ENCODE assay signal across 9 cellular contexts in the genomic region with DNA sequence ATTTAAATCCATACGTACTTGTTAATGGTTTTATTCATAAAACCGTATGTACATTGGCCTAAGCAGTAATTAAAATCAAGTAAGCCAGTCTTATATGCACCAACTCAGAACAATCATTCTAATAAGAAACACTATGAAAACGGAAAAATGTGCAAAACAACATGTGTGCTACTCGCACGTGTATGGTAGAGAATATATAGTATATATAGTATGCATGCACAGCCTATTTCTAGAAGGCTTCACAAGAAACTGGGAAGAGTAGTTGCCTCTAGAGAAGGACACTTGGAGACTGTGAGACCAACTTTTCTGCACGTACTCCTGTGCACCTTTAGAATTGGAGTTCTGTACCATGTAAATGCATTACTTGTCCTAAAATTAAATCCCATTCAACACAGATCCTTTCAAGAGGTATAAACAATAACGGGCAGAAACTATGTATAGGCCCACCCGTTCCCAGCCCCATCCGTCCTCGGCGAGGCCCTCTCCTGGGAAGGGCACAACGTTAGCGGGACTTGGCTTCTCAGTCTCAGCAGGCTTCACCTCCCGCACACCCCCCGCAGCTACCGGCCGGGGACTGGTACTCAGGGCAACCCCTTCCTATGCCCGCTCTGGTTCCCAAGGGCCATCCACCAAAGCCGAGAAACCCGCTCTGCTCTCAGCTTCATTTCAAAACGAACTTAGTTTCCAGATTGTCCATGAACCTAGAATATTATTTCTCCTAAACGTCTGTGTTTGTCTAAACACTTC. TPM values are rescaled to one million over a fixed set of nuclear protein-coding genes. Genes with fewer than 3 reads are reported as not detected.
DNase-seq lines count a peak whose midpoint lies in the region; TF ChIP-seq lines count a peak whose summit lies in the region.
"Had no signal": no experiment of that assay in that cellular context is flagged by ENCODE, and none has a peak within 500 bp of the region (broad histone marks: within the 10 kb centered on the region; RNA-seq: fewer than 3 reads in every experiment).

No MANE protein-coding gene starts in this region.

- WGBS in mesendoderm (ENCODE audit: extremely low coverage, insufficient coverage, low lambda C conversion rate), result no CpG with 5 or more reads among the region's 22 CpGs

- H3K27ac Mint-ChIP-seq in activated naive CD4-positive, alpha-beta T cell treated with anti-CD3 and anti-CD28 coated beads, Interleukin-2, amount 10 ng/mL, durations not matched to agents 7 days and 5 days, result no peak overlapping the region

- peak overlapping the region; percentile 79 for H3K9ac ChIP-seq in mesendoderm (ENCODE audit: low read length)

- H2AK5ac ChIP-seq in mesendoderm (ENCODE audit: low read length), result no peak overlapping the region

- CTCF ChIA-PET in activated naive CD4-positive, alpha-beta T cell treated with anti-CD3 and anti-CD28 coated beads, Interleukin-2, amount 10 ng/mL, durations not matched to agents 7 days and 5 days (lab: Charles Lee), result interaction anchor here (0.6 kb wide), 1 partner anchor 651 kb away, joined by 3 read pairs; no protein-coding TSS in a partner anchor

- H3K27ac ChIP-seq in dorsolateral prefrontal cortex (peak overlapping the region; percentile 77 to 99 (median 95)), mesendoderm (ENCODE audit: low read depth, low read length) (no peak overlapping the region), tibial artery (peak overlapping the region; percentile 86 to 88)

- H3K4me1 Mint-ChIP-seq in activated naive CD4-positive, alpha-beta T cell treated with anti-CD3 and anti-CD28 coated beads, Interleukin-2, amount 10 ng/mL, durations not matched to agents 7 days and 5 days, result peaks cover 16% of the 10 kb centered on the region

- H3K4me3 ChIP-seq in dorsolateral prefrontal cortex, result peak overlapping the region; percentile 49 to 93 (median 84)
- H3K4me3 ChIP-seq in mesendoderm (ENCODE audit: low read length), result peak overlapping the region; percentile 72
- H3K4me3 ChIP-seq in tibial artery, result peak overlapping the region in 1 of 2 donors; percentile 87

- H3K36me3 ChIP-seq in mesendoderm (ENCODE audit: control insufficient read depth, insufficient read depth, low read length), result no peaks in the 10 kb centered on the region
- H3K36me3 ChIP-seq in tibial artery, result no peaks in the 10 kb centered on the region

- H3K36me3 Mint-ChIP-seq in activated naive CD4-positive, alpha-beta T cell treated with anti-CD3 and anti-CD28 coated beads, Interleukin-2, amount 10 ng/mL, durations not matched to agents 7 days and 5 days, result no peaks in the 10 kb centered on the region

- peak in 2 of 56 donors; percentile 5 to 10 for TF ChIP-seq CTCF in dorsolateral prefrontal cortex (IDR thresholded peaks at IDR 0.05 in 54 of 56, conservative IDR thresholded peaks at IDR 0.05 in 2 of 56; ENCODE audit: low read depth in 1 of 56, partially characterized antibody in 56 of 56)
- no peak for TF ChIP-seq CTCF in tibial artery (IDR thresholded peaks at IDR 0.05)

- H4K8ac ChIP-seq in mesendoderm (ENCODE audit: low read depth, low read length), result no peak overlapping the region

- DNase-seq in activated naive CD4-positive, alpha-beta T cell treated with anti-CD3 and anti-CD28 coated beads, Interleukin-2, amount 10 ng/mL, durations not matched to agents 7 days and 5 days, result no peak
- no peak for DNase-seq in activated naive CD4-positive, alpha-beta T cell (lab: John Stamatoyannopoulos, UW)
- peak in 6 of 10 donors; percentile 17 to 57 (median 38) for DNase-seq in dorsolateral prefrontal cortex
- DNase-seq in mesendoderm, result no peak
- peak in 1 of 2 donors; percentile 71 for DNase-seq in tibial artery
- DNase-seq in dermis blood vessel endothelial cell, result no peak
- DNase-seq in activated CD4-positive, alpha-beta T cell treated with anti-CD3 and anti-CD28 coated beads for 1 hour, result no peak
- DNase-seq in NCI-H526 treated with DMSO at 0.1 percent for 48 hours (lab: John Stamatoyannopoulos, UW), result no peak
- DNase-seq: stimulated activated CD4-positive, alpha-beta T cell treated with anti-CD3 and anti-CD28 coated beads, Interleukin-1b, Interleukin-23, amount 100 ng/mL, for 48 hours had no signal

- H2BK5ac ChIP-seq in mesendoderm (ENCODE audit: low read length), result no peak overlapping the region

- H3K9me3 ChIP-seq in tibial artery, result no peaks in the 10 kb centered on the region

- H3K23ac ChIP-seq in mesendoderm (ENCODE audit: low read length), result no peak overlapping the region

- peaks cover 64% of the 10 kb centered on the region for H3K27me3 Mint-ChIP-seq in activated naive CD4-positive, alpha-beta T cell treated with anti-CD3 and anti-CD28 coated beads, Interleukin-2, amount 10 ng/mL, durations not matched to agents 7 days and 5 days

- peak overlapping the region; percentile 94 for H3K4me2 ChIP-seq in mesendoderm (ENCODE audit: low read length)

- no peaks in the 10 kb centered on the region for H3K9me3 Mint-ChIP-seq in activated naive CD4-positive, alpha-beta T cell treated with anti-CD3 and anti-CD28 coated beads, Interleukin-2, amount 10 ng/mL, durations not matched to agents 7 days and 5 days

- H3K4me3 Mint-ChIP-seq in activated naive CD4-positive, alpha-beta T cell treated with anti-CD3 and anti-CD28 coated beads, Interleukin-2, amount 10 ng/mL, durations not matched to agents 7 days and 5 days, result peak overlapping the region; percentile 8

- peaks cover 41% of the 10 kb centered on the region for H3K79me2 ChIP-seq in mesendoderm (ENCODE audit: control insufficient read depth, insufficient read depth, low read length)

- H3K4me1 ChIP-seq in mesendoderm (ENCODE audit: control insufficient read depth, low read depth, low read length) (peaks cover 7% of the 10 kb centered on the region), tibial artery (peaks cover 0 to 18% (median 6%) of the 10 kb centered on the region in 4 donors)

- H3K18ac ChIP-seq in mesendoderm (ENCODE audit: low read length), result no peak overlapping the region

- H3K4ac ChIP-seq in mesendoderm (ENCODE audit: low read depth, low read length), result no peak overlapping the region

- H3K27me3 ChIP-seq in dorsolateral prefrontal cortex (no peaks in the 10 kb centered on the region), mesendoderm (ENCODE audit: insufficient read depth, low read length, poor library complexity) (no peaks in the 10 kb centered on the region), tibial artery (no peaks in the 10 kb centered on the region)

- no peak overlapping the region for H2BK120ac ChIP-seq in mesendoderm (ENCODE audit: low read depth, low read length)

- H3K56ac ChIP-seq in mesendoderm (ENCODE audit: low read length), result peak overlapping the region; percentile 89

- peaks cover 10% of the 10 kb centered on the region for H3K79me1 ChIP-seq in mesendoderm (ENCODE audit: low read length)

- H4K5ac ChIP-seq in mesendoderm (ENCODE audit: low read length), result no peak overlapping the region

- H2BK15ac ChIP-seq in mesendoderm (replicated peaks; ENCODE audit: low read depth), result no peak overlapping the region

- intact Hi-C loops in dorsolateral prefrontal cortex (cut with DNase I), result loop anchor here (2.0 to 5.0 kb wide), 5 partner anchors 35 to 167 kb away; partner anchors contain the start of gene HABP4 (in 2 of the 2)
- intact Hi-C loops in tibial artery (cut with DNase I; ENCODE audit: low total_unique reads), result loop anchor here (5.0 to 10.0 kb wide), 2 partner anchors 45 to 163 kb away; partner anchors contain the start of gene HABP4

RNA-seq across cellular contexts. Expression of gene CDC14B, which starts 2.0 kb away (rescaled TPM):
- total RNA-seq in dorsolateral prefrontal cortex (100 to 1,000 TPM in 3 of 120 experiments, 10 to 100 TPM in 117; 28.9 to 134 (median 53.2) TPM), dermis blood vessel endothelial cell (7.0 and 9.5 TPM in 2 replicates)
- 26.9 TPM for polyA plus RNA-seq in mesendoderm (2013, experiment 1 of 2)
- polyA plus RNA-seq in mesendoderm (2013, experiment 2 of 2), result 26.3 TPM

RNA-seq across cellular contexts. Expression of gene PRXL2C, which starts 37.5 kb away (rescaled TPM):
- total RNA-seq in dorsolateral prefrontal cortex, result 10 to 100 TPM in 11 of 120 experiments, 1 to 10 TPM in 109; 3.2 to 14.7 (median 6.5) TPM
- polyA plus RNA-seq in mesendoderm (2013, experiment 1 of 2), result 5.2 TPM
- 5.4 TPM for polyA plus RNA-seq in mesendoderm (2013, experiment 2 of 2)
- total RNA-seq in dermis blood vessel endothelial cell, result 18.0 and 22.5 TPM in 2 replicates

Comparison
In these comparisons a context has a peak if more than half of its experiments do, and no peak if none do; other contexts are left out.
1. DNase-seq: peak in dorsolateral prefrontal cortex (6 of 10); none in activated naive CD4-positive, alpha-beta T cell treated with anti-CD3 and anti-CD28 coated beads, Interleukin-2, amount 10 ng/mL, durations not matched to agents 7 days and 5 days (single experiment), activated naive CD4-positive, alpha-beta T cell (0 of 4), mesendoderm (single experiment), dermis blood vessel endothelial cell (single experiment), activated CD4-positive, alpha-beta T cell treated with anti-CD3 and anti-CD28 coated beads for 1 hour (single experiment) and NCI-H526 treated with DMSO at 0.1 percent for 48 hours (single experiment).